8 cellular contexts compared by ENCODE assay signal in genomic region chr3:64533565-64534317, GRCh38.
DNase-seq lines count a peak whose midpoint lies in the region; ATAC-seq, FAIRE-seq and TF ChIP-seq lines count a peak whose summit lies in the region.

No MANE protein-coding gene starts in this region.

- peak; percentile 97 for ATAC-seq in GM19438 (IDR thresholded peaks at IDR 0.05; ENCODE audit: low read depth, unreplicated experiment)
- peak; percentile 93 for ATAC-seq in HG03439 (IDR thresholded peaks at IDR 0.05; ENCODE audit: unreplicated experiment)
- peak; percentile 94 for ATAC-seq in esophagus mucosa

- H3K4me1 ChIP-seq in muscle layer of colon (ENCODE audit: insufficient read depth, low read length) (peaks cover 22% of the 10 kb centered on the region), stomach smooth muscle (ENCODE audit: control insufficient read depth, insufficient read depth, low read length) (peaks cover 10% of the 10 kb centered on the region)

- H3K36me3 ChIP-seq in muscle layer of colon (ENCODE audit: insufficient read depth, low read length), result no peaks in the 10 kb centered on the region
- H3K36me3 ChIP-seq in stomach smooth muscle (ENCODE audit: control insufficient read depth in 2 of 2, insufficient read depth in 2 of 2, low read length in 2 of 2), result no peaks in the 10 kb centered on the region

- H3K9ac ChIP-seq in muscle layer of colon (ENCODE audit: low read length) (no peak overlapping the region), stomach smooth muscle (ENCODE audit: low read length in 2 of 2) (peak overlapping the region; percentile 6 to 39)

- peak; percentile 96 for TF ChIP-seq CTCF in D721Med (IDR thresholded peaks at IDR 0.05; ENCODE audit: insufficient read depth, missing control alignments)

- no peak for FAIRE-seq in D721Med (lab: Jason Lieb, UNC)

- DNase-seq in D721Med (ENCODE audit: insufficient read length, low spot score) (peak; percentile 27), NCI-H345 treated with DMSO at 0.1 percent for 48 hours (lab: John Stamatoyannopoulos, UW; ENCODE audit: unreplicated experiment) (peak; percentile 66)
- DNase-seq in activated CD4-positive, alpha-beta T cell treated with anti-CD3 and anti-CD28 coated beads, Interleukin-2, amount 50 U/mL, for 1 hour, result peak; percentile 3

- H3K9me3 ChIP-seq in muscle layer of colon (ENCODE audit: low read length), result no peaks in the 10 kb centered on the region
- no peaks in the 10 kb centered on the region for H3K9me3 ChIP-seq in stomach smooth muscle (ENCODE audit: control insufficient read depth in 2 of 2, low read length in 2 of 2)

- H3K4me3 ChIP-seq in muscle layer of colon (ENCODE audit: low read depth in 1 of 2, low read length in 2 of 2) (no peak overlapping the region), stomach smooth muscle (ENCODE audit: low read length in 2 of 2) (peak overlapping the region; percentile 15 to 50)

- H3K27me3 ChIP-seq in muscle layer of colon (ENCODE audit: control insufficient read depth in 1 of 2, insufficient read depth in 2 of 2, low read length in 2 of 2) (no peaks in the 10 kb centered on the region), stomach smooth muscle (ENCODE audit: control insufficient read depth in 1 of 2, insufficient read depth in 2 of 2, low read length in 2 of 2) (no peaks in the 10 kb centered on the region)

- peak overlapping the region; percentile 30 for H3K27ac ChIP-seq in muscle layer of colon (ENCODE audit: low read depth, low read length)
- no peak overlapping the region for H3K27ac ChIP-seq in stomach smooth muscle (ENCODE audit: low read length)

Comparison
In these comparisons a context has a peak if more than half of its experiments do, and no peak if none do; other contexts are left out.
1. DNase-seq: peak in every context shown above with its lines; median percentile 66 in NCI-H345 treated with DMSO at 0.1 percent for 48 hours; 27 in D721Med; 3 in activated CD4-positive, alpha-beta T cell treated with anti-CD3 and anti-CD28 coated beads, Interleukin-2, amount 50 U/mL, for 1 hour.
2. H3K4me3 ChIP-seq: peak in stomach smooth muscle (2 of 2); none in muscle layer of colon (0 of 2).
3. Peak in every context shown above with its lines, with median percentiles within 50 percentile points of each other: ATAC-seq.